2 cellular contexts compared by ENCODE assay signal in genomic region chr6:13575377-13575775, GRCh38.
TF ChIP-seq lines count a peak whose summit lies in the region.

No MANE protein-coding gene starts in this region.

TF ChIP-seq in HepG2, 621 proteins besides CTCF, POLR2A, EP300 and RAD21 (continued from another document and continues in another):
- no peak for TF ChIP-seq JUND (CRISPR knock-in tag; IDR thresholded peaks at IDR 0.05)
- no peak; the same call in 1 of the 2 replicates for TF ChIP-seq DNMT1 (CRISPR knock-in tag; IDR thresholded peaks at IDR 0.05)
- TF ChIP-seq MEIS1 (CRISPR knock-in tag; IDR thresholded peaks at IDR 0.05; ENCODE audit: borderline replicate concordance) = no peak
- TF ChIP-seq ADNP (CRISPR knock-in tag; IDR thresholded peaks at IDR 0.05) = peak; percentile 93; the same call in 1 of the 2 replicates
- no peak for TF ChIP-seq CEBPG (CRISPR knock-in tag; IDR thresholded peaks at IDR 0.05)
- TF ChIP-seq ZSCAN9 (CRISPR knock-in tag; IDR thresholded peaks at IDR 0.05; ENCODE audit: borderline replicate concordance) = no peak
- no peak for TF ChIP-seq ZNF841 (CRISPR knock-in tag; IDR thresholded peaks at IDR 0.05; ENCODE audit: borderline replicate concordance)
- TF ChIP-seq ZFP82 (CRISPR knock-in tag; IDR thresholded peaks at IDR 0.05; ENCODE audit: borderline replicate concordance) = no peak
- TF ChIP-seq ZNF572 (CRISPR knock-in tag; IDR thresholded peaks at IDR 0.05) = no peak
- TF ChIP-seq ARID3A (IDR thresholded peaks at IDR 0.05; ENCODE audit: low read depth, low read length) = peak; percentile 85; the same call in 1 of the 2 replicates
- TF ChIP-seq ZBTB37 (CRISPR knock-in tag; IDR thresholded peaks at IDR 0.05) = 0 out of 2 replicates have a peak, but pooled peaks have one; percentile 2
- no peak for TF ChIP-seq ZNF484 (CRISPR knock-in tag; IDR thresholded peaks at IDR 0.05; ENCODE audit: borderline replicate concordance, low read depth)
- TF ChIP-seq IKZF1 (IDR thresholded peaks at IDR 0.05) = no peak
- no peak for TF ChIP-seq PRDM10 (CRISPR knock-in tag; IDR thresholded peaks at IDR 0.05; ENCODE audit: low read depth)
- no peak for TF ChIP-seq YEATS4 (CRISPR knock-in tag; IDR thresholded peaks at IDR 0.05; ENCODE audit: borderline replicate concordance)
- TF ChIP-seq CREB3 (CRISPR knock-in tag; IDR thresholded peaks at IDR 0.05) = no peak
- TF ChIP-seq KDM5A (IDR thresholded peaks at IDR 0.05; ENCODE audit: borderline replicate concordance, low read length) = no peak
- TF ChIP-seq HNRNPH1 (optimal IDR thresholded peaks at IDR 0.05; ENCODE audit: low read depth, low read length) = no peak
- TF ChIP-seq ZBTB46 (CRISPR knock-in tag; IDR thresholded peaks at IDR 0.05; ENCODE audit: borderline replicate concordance) = no peak
- no peak for TF ChIP-seq ZNF577 (CRISPR knock-in tag; IDR thresholded peaks at IDR 0.05; ENCODE audit: borderline replicate concordance, low read depth)
- no peak for TF ChIP-seq TAF15 (IDR thresholded peaks at IDR 0.05; ENCODE audit: low read depth, low read length, poor library complexity, severe bottlenecking)
- no peak for TF ChIP-seq DR1 (CRISPR knock-in tag; IDR thresholded peaks at IDR 0.05)

TF ChIP-seq in HEK293T, 16 proteins besides CTCF, POLR2A, EP300 and RAD21 (continued from another document):
- no peak for TF ChIP-seq L3MBTL2 (conservative IDR thresholded peaks at IDR 0.05)
- no peak for TF ChIP-seq ZNF384 (IDR thresholded peaks at IDR 0.05)
- no peak for TF ChIP-seq BHLHE40 (IDR thresholded peaks at IDR 0.05; ENCODE audit: borderline replicate concordance)
- TF ChIP-seq FOXM1 (IDR thresholded peaks at IDR 0.05; ENCODE audit: borderline replicate concordance) = no peak
- TF ChIP-seq FOXK2 (IDR thresholded peaks at IDR 0.05) = no peak
